Comparison of ENCODE assay signal across 1 cellular context in genomic region chr18:57051019-57051418, GRCh38.
TF ChIP-seq lines count a peak whose summit lies in the region.

No MANE protein-coding gene starts in this region.

TF ChIP-seq in GM23338, 12 proteins besides CTCF, POLR2A, EP300 and RAD21:
- TF ChIP-seq, protein P1, sequence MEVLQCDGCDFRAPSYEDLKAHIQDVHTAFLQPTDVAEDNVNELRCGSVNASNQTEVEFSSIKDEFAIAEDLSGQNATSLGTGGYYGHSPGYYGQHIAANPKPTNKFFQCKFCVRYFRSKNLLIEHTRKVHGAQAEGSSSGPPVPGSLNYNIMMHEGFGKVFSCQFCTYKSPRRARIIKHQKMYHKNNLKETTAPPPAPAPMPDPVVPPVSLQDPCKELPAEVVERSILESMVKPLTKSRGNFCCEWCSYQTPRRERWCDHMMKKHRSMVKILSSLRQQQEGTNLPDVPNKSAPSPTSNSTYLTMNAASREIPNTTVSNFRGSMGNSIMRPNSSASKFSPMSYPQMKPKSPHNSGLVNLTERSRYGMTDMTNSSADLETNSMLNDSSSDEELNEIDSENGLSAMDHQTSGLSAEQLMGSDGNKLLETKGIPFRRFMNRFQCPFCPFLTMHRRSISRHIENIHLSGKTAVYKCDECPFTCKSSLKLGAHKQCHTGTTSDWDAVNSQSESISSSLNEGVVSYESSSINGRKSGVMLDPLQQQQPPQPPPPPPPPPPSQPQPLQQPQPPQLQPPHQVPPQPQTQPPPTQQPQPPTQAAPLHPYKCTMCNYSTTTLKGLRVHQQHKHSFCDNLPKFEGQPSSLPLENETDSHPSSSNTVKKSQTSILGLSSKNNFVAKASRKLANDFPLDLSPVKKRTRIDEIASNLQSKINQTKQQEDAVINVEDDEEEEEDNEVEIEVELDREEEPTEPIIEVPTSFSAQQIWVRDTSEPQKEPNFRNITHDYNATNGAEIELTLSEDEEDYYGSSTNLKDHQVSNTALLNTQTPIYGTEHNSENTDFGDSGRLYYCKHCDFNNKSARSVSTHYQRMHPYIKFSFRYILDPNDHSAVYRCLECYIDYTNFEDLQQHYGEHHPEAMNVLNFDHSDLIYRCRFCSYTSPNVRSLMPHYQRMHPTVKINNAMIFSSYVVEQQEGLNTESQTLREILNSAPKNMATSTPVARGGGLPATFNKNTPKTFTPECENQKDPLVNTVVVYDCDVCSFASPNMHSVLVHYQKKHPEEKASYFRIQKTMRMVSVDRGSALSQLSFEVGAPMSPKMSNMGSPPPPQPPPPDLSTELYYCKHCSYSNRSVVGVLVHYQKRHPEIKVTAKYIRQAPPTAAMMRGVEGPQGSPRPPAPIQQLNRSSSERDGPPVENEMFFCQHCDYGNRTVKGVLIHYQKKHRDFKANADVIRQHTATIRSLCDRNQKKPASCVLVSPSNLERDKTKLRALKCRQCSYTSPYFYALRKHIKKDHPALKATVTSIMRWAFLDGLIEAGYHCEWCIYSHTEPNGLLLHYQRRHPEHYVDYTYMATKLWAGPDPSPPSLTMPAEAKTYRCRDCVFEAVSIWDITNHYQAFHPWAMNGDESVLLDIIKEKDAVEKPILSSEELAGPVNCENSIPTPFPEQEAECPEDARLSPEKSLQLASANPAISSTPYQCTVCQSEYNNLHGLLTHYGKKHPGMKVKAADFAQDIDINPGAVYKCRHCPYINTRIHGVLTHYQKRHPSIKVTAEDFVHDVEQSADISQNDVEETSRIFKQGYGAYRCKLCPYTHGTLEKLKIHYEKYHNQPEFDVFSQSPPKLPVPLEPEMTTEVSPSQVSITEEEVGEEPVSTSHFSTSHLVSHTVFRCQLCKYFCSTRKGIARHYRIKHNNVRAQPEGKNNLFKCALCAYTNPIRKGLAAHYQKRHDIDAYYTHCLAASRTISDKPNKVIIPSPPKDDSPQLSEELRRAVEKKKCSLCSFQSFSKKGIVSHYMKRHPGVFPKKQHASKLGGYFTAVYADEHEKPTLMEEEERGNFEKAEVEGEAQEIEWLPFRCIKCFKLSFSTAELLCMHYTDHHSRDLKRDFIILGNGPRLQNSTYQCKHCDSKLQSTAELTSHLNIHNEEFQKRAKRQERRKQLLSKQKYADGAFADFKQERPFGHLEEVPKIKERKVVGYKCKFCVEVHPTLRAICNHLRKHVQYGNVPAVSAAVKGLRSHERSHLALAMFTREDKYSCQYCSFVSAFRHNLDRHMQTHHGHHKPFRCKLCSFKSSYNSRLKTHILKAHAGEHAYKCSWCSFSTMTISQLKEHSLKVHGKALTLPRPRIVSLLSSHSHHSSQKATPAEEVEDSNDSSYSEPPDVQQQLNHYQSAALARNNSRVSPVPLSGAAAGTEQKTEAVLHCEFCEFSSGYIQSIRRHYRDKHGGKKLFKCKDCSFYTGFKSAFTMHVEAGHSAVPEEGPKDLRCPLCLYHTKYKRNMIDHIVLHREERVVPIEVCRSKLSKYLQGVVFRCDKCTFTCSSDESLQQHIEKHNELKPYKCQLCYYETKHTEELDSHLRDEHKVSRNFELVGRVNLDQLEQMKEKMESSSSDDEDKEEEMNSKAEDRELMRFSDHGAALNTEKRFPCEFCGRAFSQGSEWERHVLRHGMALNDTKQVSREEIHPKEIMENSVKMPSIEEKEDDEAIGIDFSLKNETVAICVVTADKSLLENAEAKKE (CRISPR knock-in tag; IDR thresholded peaks at IDR 0.05) = no peak
- TF ChIP-seq EZH2phosphoT487 (IDR thresholded peaks at IDR 0.05; ENCODE audit: unreplicated experiment) (no peak), EZH2 (IDR thresholded peaks at IDR 0.05; ENCODE audit: low read depth, unreplicated experiment) (no peak), CREB1 (CRISPR knock-in tag; IDR thresholded peaks at IDR 0.05; ENCODE audit: low read depth) (no peak), ZNF331 (CRISPR knock-in tag; IDR thresholded peaks at IDR 0.05; ENCODE audit: low read depth) (no peak), NANOG (IDR thresholded peaks at IDR 0.05; ENCODE audit: borderline replicate concordance) (no peak), JUNB (IDR thresholded peaks at IDR 0.05; ENCODE audit: unreplicated experiment) (no peak), STAT1 (IDR thresholded peaks at IDR 0.05; ENCODE audit: unreplicated experiment) (no peak), POLR2AphosphoS5 (IDR thresholded peaks at IDR 0.05; ENCODE audit: low read depth) (no peak), ZNF114 (CRISPR knock-in tag; IDR thresholded peaks at IDR 0.05) (no peak)
- TF ChIP-seq, protein P2, sequence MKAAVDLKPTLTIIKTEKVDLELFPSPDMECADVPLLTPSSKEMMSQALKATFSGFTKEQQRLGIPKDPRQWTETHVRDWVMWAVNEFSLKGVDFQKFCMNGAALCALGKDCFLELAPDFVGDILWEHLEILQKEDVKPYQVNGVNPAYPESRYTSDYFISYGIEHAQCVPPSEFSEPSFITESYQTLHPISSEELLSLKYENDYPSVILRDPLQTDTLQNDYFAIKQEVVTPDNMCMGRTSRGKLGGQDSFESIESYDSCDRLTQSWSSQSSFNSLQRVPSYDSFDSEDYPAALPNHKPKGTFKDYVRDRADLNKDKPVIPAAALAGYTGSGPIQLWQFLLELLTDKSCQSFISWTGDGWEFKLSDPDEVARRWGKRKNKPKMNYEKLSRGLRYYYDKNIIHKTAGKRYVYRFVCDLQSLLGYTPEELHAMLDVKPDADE (IDR thresholded peaks at IDR 0.05) = no peak
- TF ChIP-seq, protein P3, sequence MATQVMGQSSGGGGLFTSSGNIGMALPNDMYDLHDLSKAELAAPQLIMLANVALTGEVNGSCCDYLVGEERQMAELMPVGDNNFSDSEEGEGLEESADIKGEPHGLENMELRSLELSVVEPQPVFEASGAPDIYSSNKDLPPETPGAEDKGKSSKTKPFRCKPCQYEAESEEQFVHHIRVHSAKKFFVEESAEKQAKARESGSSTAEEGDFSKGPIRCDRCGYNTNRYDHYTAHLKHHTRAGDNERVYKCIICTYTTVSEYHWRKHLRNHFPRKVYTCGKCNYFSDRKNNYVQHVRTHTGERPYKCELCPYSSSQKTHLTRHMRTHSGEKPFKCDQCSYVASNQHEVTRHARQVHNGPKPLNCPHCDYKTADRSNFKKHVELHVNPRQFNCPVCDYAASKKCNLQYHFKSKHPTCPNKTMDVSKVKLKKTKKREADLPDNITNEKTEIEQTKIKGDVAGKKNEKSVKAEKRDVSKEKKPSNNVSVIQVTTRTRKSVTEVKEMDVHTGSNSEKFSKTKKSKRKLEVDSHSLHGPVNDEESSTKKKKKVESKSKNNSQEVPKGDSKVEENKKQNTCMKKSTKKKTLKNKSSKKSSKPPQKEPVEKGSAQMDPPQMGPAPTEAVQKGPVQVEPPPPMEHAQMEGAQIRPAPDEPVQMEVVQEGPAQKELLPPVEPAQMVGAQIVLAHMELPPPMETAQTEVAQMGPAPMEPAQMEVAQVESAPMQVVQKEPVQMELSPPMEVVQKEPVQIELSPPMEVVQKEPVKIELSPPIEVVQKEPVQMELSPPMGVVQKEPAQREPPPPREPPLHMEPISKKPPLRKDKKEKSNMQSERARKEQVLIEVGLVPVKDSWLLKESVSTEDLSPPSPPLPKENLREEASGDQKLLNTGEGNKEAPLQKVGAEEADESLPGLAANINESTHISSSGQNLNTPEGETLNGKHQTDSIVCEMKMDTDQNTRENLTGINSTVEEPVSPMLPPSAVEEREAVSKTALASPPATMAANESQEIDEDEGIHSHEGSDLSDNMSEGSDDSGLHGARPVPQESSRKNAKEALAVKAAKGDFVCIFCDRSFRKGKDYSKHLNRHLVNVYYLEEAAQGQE (IDR thresholded peaks at IDR 0.05; ENCODE audit: unreplicated experiment) = no peak
